Comparison of ENCODE assay signal across 8 cellular contexts in genomic region chr19:50639121-50640112, GRCh38. TPM values are rescaled to one million over a fixed set of nuclear protein-coding genes. Genes with fewer than 3 reads are reported as not detected.
DNase-seq lines count a peak whose midpoint lies in the region; ATAC-seq and TF ChIP-seq lines count a peak whose summit lies in the region.

TSS of gene SYT3 (minus strand) at chr19:50639881. CDS start at chr19:50637411, 2,470 bp downstream.

- H3K27ac ChIP-seq in sigmoid colon, result peak within 1 kb of the TSS in 1 of 4 donors; percentile 46

- WGBS in sigmoid colon, 2 donors, result 4 to 9% methylated on average over 75 to 76 of the region's 76 CpGs

- H3K4me1 Mint-ChIP-seq in activated naive CD8-positive, alpha-beta T cell treated with anti-CD3 and anti-CD28 coated beads, Interleukin-2, amount 50 U/mL, for 24 hours, result peaks cover 2% of the 10 kb centered on the region

- peak within 1 kb of the TSS; percentile 26 to 64 (median 49) for H3K4me3 ChIP-seq in sigmoid colon

- H3K27me3 ChIP-seq in sigmoid colon, result peaks cover 0 to 54% (median 49%) of the 10 kb centered on the region in 3 donors

- TF ChIP-seq EP300 in sigmoid colon (IDR thresholded peaks at IDR 0.05), result no peak

- peaks cover 0 to 4% (median 1%) of the 10 kb centered on the region in 4 donors for H3K9me3 ChIP-seq in sigmoid colon

- no peak for TF ChIP-seq CTCF in GM10248 (IDR thresholded peaks at IDR 0.05; ENCODE audit: control extremely low read depth, extremely low read depth, low read depth, missing control alignments)
- no peak for TF ChIP-seq CTCF in sigmoid colon (IDR thresholded peaks at IDR 0.05)

- DNase-seq in GM10248 (ENCODE audit: extremely low spot score) (peak; percentile 56), NCI-H69 (lab: John Stamatoyannopoulos, UW) (peak; percentile 38), hippocampal formation (lab: John Stamatoyannopoulos, UW) (peak; percentile 45 to 65), sigmoid colon (peak; percentile 74), HCEC 1CT (no peak), NCI-H2081 treated with DMSO at 0.1 percent for 48 hours (lab: John Stamatoyannopoulos, UW) (no peak)
- peak; percentile 45 for DNase-seq in activated naive CD8-positive, alpha-beta T cell treated with anti-CD3 and anti-CD28 coated beads, Interleukin-2, amount 50 U/mL, for 24 hours

- no peak for TF ChIP-seq POLR2A in sigmoid colon (IDR thresholded peaks at IDR 0.05)

- CTCF ChIA-PET in GM10248 (lab: Yijun Ruan, JAX), result no interaction called here

- H3K9me3 Mint-ChIP-seq in activated naive CD8-positive, alpha-beta T cell treated with anti-CD3 and anti-CD28 coated beads, Interleukin-2, amount 50 U/mL, for 24 hours, result peaks cover 15% of the 10 kb centered on the region

- peaks cover 0 to 13% (median 7%) of the 10 kb centered on the region in 4 donors for H3K4me1 ChIP-seq in sigmoid colon

- H3K36me3 ChIP-seq in sigmoid colon, result no peaks in the 10 kb centered on the region

- peak within 1 kb of the TSS; percentile 69 for H3K4me3 Mint-ChIP-seq in activated naive CD8-positive, alpha-beta T cell treated with anti-CD3 and anti-CD28 coated beads, Interleukin-2, amount 50 U/mL, for 24 hours

- H3K36me3 Mint-ChIP-seq in activated naive CD8-positive, alpha-beta T cell treated with anti-CD3 and anti-CD28 coated beads, Interleukin-2, amount 50 U/mL, for 24 hours (ENCODE audit: low read depth), result no peaks in the 10 kb centered on the region

- no peak within 1 kb of the TSS for H3K27ac Mint-ChIP-seq in activated naive CD8-positive, alpha-beta T cell treated with anti-CD3 and anti-CD28 coated beads, Interleukin-2, amount 50 U/mL, for 24 hours

- peaks cover 50% of the 10 kb centered on the region for H3K27me3 Mint-ChIP-seq in activated naive CD8-positive, alpha-beta T cell treated with anti-CD3 and anti-CD28 coated beads, Interleukin-2, amount 50 U/mL, for 24 hours

- intact Hi-C loops in sigmoid colon (cut with DNase I), result no loop called here

- peak; percentile 75 for ATAC-seq in activated naive CD8-positive, alpha-beta T cell treated with anti-CD3 and anti-CD28 coated beads, Interleukin-2, amount 50 U/mL, for 24 hours
- no peak for ATAC-seq in HG03571 (IDR thresholded peaks at IDR 0.05; ENCODE audit: unreplicated experiment)

- POLR2A ChIA-PET in GM10248 (lab: Yijun Ruan, JAX), result no interaction called here

RNA-seq across cellular contexts. Expression of gene SYT3, which starts in this region (rescaled TPM):
- under 1 TPM; 0.28 to 0.66 (median 0.38) TPM for total RNA-seq in sigmoid colon
- polyA plus RNA-seq in sigmoid colon, result under 1 TPM in 2 of 3 donors, not detected in 1; under 0.01 to 0.38 TPM

Comparison
In these comparisons a context has a peak if more than half of its experiments do, and no peak if none do; other contexts are left out.
1. Peak in DNase-seq and H3K4me3 ChIP-seq in sigmoid colon; RNA of the gene not detected or under 1 TPM.
2. DNase-seq: peak in GM10248 (single experiment), NCI-H69 (single experiment), activated naive CD8-positive, alpha-beta T cell treated with anti-CD3 and anti-CD28 coated beads, Interleukin-2, amount 50 U/mL, for 24 hours (single experiment) and hippocampal formation (2 of 2); none in HCEC 1CT (single experiment) and NCI-H2081 treated with DMSO at 0.1 percent for 48 hours (single experiment).